ENCODE assay signal across 1 cellular context in genomic region chr16:85534536-85535351, GRCh38.
TF ChIP-seq lines count a peak whose summit lies in the region.

No MANE protein-coding gene starts in this region.

TF ChIP-seq in H1, 55 proteins besides CTCF, POLR2A, EP300 and RAD21 (continued from another document):
- no peak for TF ChIP-seq CHD7 (IDR thresholded peaks at IDR 0.05; ENCODE audit: insufficient replicate concordance, low read length)
- TF ChIP-seq NRF1 (IDR thresholded peaks at IDR 0.05; ENCODE audit: low read depth, low read length): no peak
- TF ChIP-seq ASH2L (IDR thresholded peaks at IDR 0.05; ENCODE audit: low read length): no peak
- no peak for TF ChIP-seq SIX5 (IDR thresholded peaks at IDR 0.05; ENCODE audit: low read depth, low read length)
- TF ChIP-seq BCL11A (IDR thresholded peaks at IDR 0.05; ENCODE audit: low read depth in 2 of 2, low read length in 2 of 2): no peak
- no peak for TF ChIP-seq CHD1 (IDR thresholded peaks at IDR 0.05; ENCODE audit: low read depth, low read length)
- no peak for TF ChIP-seq SIRT6 (IDR thresholded peaks at IDR 0.05; ENCODE audit: low read length)
